Comparison of ENCODE assay signal across 10 cellular contexts in the genomic region with DNA sequence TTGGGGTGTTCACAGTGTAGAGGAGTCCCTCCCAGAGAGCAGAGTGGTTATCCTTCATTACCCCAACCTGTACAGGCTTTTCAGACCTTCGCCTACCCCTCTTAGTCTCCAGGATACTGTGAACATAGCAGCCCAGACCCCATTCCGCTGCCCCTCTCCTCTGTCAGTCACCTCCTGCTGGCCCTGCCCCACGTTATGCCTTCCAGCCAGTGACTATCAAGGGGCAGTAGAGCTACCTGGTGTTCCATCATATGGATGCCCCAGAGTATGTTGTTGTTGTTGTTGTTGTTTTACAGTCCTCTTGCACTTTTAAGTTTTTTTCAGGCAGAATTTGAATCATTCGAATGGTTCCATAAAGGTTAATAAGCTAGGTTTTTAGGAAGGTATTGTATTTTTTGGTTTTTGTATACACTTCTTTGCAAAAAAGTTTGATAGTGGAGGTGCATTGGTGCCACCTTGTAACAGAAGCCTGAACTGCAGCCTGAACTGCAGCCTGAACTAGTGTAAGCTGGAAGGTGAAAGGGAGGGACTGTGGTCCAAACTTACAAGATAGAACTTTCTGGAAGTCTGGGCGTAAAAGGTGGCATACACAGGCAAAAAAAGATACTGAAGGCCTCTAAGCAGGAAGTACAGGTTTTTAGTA.
DNase-seq lines count a peak whose midpoint lies in the region; ATAC-seq and TF ChIP-seq lines count a peak whose summit lies in the region.
"Had no signal": no experiment of that assay in that cellular context is flagged by ENCODE, and none has a peak within 500 bp of the region (broad histone marks: within the 10 kb centered on the region; RNA-seq: fewer than 3 reads in every experiment).

No MANE protein-coding gene starts in this region.

- H3K27ac Mint-ChIP-seq in T-helper 2 cell treated with Interferon-gamma antibody and Interleukin-4, amounts not matched to agents 5 μg/mL and 100 μg/mL, for 36 hours, result no peak overlapping the region

- no peaks in the 10 kb centered on the region for H3K9me3 Mint-ChIP-seq in T-helper 2 cell treated with Interferon-gamma antibody and Interleukin-4, amounts not matched to agents 5 μg/mL and 100 μg/mL, for 36 hours

- peak; percentile 52 for ATAC-seq in GM21786 (IDR thresholded peaks at IDR 0.05; ENCODE audit: unreplicated experiment)
- ATAC-seq in SK-N-SH treated with all-trans-retinoic acid at 6 μM for 48 hours, result peak; percentile 79

- no peaks in the 10 kb centered on the region for H3K27me3 Mint-ChIP-seq in T-helper 2 cell treated with Interferon-gamma antibody and Interleukin-4, amounts not matched to agents 5 μg/mL and 100 μg/mL, for 36 hours (ENCODE audit: low read depth)

- H3K9me3 ChIP-seq in prostate gland, result no peaks in the 10 kb centered on the region
- H3K9me3 ChIP-seq: SJCRH30, thoracic aorta had no signal

- H3K4me1 Mint-ChIP-seq in T-helper 2 cell treated with Interferon-gamma antibody and Interleukin-4, amounts not matched to agents 5 μg/mL and 100 μg/mL, for 36 hours (ENCODE audit: low read depth), result no peaks in the 10 kb centered on the region

- TF ChIP-seq CTCF in prostate gland (IDR thresholded peaks at IDR 0.05), result peak in 2 of 4 experiments; percentile 33 to 37

- no peaks in the 10 kb centered on the region for H3K36me3 ChIP-seq in prostate gland
- H3K36me3 ChIP-seq: SJCRH30, thoracic aorta had no signal

- H3K4me3 Mint-ChIP-seq in T-helper 2 cell treated with Interferon-gamma antibody and Interleukin-4, amounts not matched to agents 5 μg/mL and 100 μg/mL, for 36 hours, result no peak overlapping the region

- no peaks in the 10 kb centered on the region for H3K27me3 ChIP-seq in prostate gland (replicated peaks; ENCODE audit: insufficient read depth)
- H3K27me3 ChIP-seq: SJCRH30 had no signal

- H3K4me1 ChIP-seq in prostate gland (replicated peaks), result no peaks in the 10 kb centered on the region
- H3K4me1 ChIP-seq: SJCRH30 had no signal

- DNase-seq in D341Med (ENCODE audit: low spot score), result peak; percentile 20
- peak in 31 of 42 donors; percentile 1 to 60 (median 22) for DNase-seq in head of caudate nucleus
- DNase-seq in H4 (ENCODE audit: low spot score), result no peak
- DNase-seq in T-helper 2 cell treated with Interferon-gamma antibody and Interleukin-4, amounts not matched to agents 5 μg/mL and 100 μg/mL, for 36 hours (ENCODE audit: low spot score), result no peak
- no peak for DNase-seq in activated CD8-positive, alpha-beta memory T cell treated with anti-CD3 and anti-CD28 coated beads, Interleukin-2, amount 50 U/mL, for 4 hours
- DNase-seq in prostate gland (ENCODE audit: low spot score), result no peak

- no peak overlapping the region for H3K4me3 ChIP-seq in prostate gland
- H3K4me3 ChIP-seq: SJCRH30, thoracic aorta had no signal

- no peaks in the 10 kb centered on the region for H3K36me3 Mint-ChIP-seq in T-helper 2 cell treated with Interferon-gamma antibody and Interleukin-4, amounts not matched to agents 5 μg/mL and 100 μg/mL, for 36 hours (ENCODE audit: low read depth)

- TF ChIP-seq POLR2A in prostate gland (IDR thresholded peaks at IDR 0.05), result no peak

- H3K27ac ChIP-seq in prostate gland, result no peak overlapping the region
- H3K27ac ChIP-seq: SJCRH30, thoracic aorta had no signal

- intact Hi-C loops in head of caudate nucleus (cut with DNase I) (no loop called here), prostate gland (cut with DNase I) (no loop called here)

- WGBS in prostate gland, result 78% methylated on average over 5 of the region's 5 CpGs

TF ChIP-seq in SK-N-SH treated with all-trans-retinoic acid at 6 μM for 48 hours, 23 proteins besides CTCF, POLR2A, EP300 and RAD21 (continues in another document):
- TF ChIP-seq, protein P1, sequence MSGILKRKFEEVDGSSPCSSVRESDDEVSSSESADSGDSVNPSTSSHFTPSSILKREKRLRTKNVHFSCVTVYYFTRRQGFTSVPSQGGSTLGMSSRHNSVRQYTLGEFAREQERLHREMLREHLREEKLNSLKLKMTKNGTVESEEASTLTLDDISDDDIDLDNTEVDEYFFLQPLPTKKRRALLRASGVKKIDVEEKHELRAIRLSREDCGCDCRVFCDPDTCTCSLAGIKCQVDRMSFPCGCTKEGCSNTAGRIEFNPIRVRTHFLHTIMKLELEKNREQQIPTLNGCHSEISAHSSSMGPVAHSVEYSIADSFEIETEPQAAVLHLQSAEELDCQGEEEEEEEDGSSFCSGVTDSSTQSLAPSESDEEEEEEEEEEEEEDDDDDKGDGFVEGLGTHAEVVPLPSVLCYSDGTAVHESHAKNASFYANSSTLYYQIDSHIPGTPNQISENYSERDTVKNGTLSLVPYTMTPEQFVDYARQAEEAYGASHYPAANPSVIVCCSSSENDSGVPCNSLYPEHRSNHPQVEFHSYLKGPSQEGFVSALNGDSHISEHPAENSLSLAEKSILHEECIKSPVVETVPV (CRISPR knock-in tag; IDR thresholded peaks at IDR 0.05), result no peak
- TF ChIP-seq, protein P2, sequence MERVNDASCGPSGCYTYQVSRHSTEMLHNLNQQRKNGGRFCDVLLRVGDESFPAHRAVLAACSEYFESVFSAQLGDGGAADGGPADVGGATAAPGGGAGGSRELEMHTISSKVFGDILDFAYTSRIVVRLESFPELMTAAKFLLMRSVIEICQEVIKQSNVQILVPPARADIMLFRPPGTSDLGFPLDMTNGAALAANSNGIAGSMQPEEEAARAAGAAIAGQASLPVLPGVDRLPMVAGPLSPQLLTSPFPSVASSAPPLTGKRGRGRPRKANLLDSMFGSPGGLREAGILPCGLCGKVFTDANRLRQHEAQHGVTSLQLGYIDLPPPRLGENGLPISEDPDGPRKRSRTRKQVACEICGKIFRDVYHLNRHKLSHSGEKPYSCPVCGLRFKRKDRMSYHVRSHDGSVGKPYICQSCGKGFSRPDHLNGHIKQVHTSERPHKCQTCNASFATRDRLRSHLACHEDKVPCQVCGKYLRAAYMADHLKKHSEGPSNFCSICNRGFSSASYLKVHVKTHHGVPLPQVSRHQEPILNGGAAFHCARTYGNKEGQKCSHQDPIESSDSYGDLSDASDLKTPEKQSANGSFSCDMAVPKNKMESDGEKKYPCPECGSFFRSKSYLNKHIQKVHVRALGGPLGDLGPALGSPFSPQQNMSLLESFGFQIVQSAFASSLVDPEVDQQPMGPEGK (CRISPR knock-in tag; IDR thresholded peaks at IDR 0.05; ENCODE audit: borderline replicate concordance), result no peak
- TF ChIP-seq BACH2 (CRISPR knock-in tag; IDR thresholded peaks at IDR 0.05; ENCODE audit: borderline replicate concordance) (no peak), TOX (CRISPR knock-in tag; IDR thresholded peaks at IDR 0.05; ENCODE audit: borderline replicate concordance) (no peak), CSDC2 (CRISPR knock-in tag; IDR thresholded peaks at IDR 0.05) (no peak), ESRRG (CRISPR knock-in tag; IDR thresholded peaks at IDR 0.05) (no peak), ZNF8 (CRISPR knock-in tag; IDR thresholded peaks at IDR 0.05) (no peak), ZFP30 (CRISPR knock-in tag; IDR thresholded peaks at IDR 0.05) (no peak), ZNF70 (CRISPR knock-in tag; IDR thresholded peaks at IDR 0.05) (no peak), ZNF565 (CRISPR knock-in tag; conservative IDR thresholded peaks at IDR 0.05; ENCODE audit: low read depth) (no peak), OSR1 (CRISPR knock-in tag; IDR thresholded peaks at IDR 0.05) (no peak), ARNTL (CRISPR knock-in tag; IDR thresholded peaks at IDR 0.05; ENCODE audit: borderline replicate concordance, low read depth) (no peak), ISL1 (CRISPR knock-in tag; IDR thresholded peaks at IDR 0.05) (no peak), RARB (CRISPR knock-in tag; IDR thresholded peaks at IDR 0.05) (no peak), PPARA (CRISPR knock-in tag; IDR thresholded peaks at IDR 0.05; ENCODE audit: borderline replicate concordance) (no peak)
- TF ChIP-seq, protein P3, sequence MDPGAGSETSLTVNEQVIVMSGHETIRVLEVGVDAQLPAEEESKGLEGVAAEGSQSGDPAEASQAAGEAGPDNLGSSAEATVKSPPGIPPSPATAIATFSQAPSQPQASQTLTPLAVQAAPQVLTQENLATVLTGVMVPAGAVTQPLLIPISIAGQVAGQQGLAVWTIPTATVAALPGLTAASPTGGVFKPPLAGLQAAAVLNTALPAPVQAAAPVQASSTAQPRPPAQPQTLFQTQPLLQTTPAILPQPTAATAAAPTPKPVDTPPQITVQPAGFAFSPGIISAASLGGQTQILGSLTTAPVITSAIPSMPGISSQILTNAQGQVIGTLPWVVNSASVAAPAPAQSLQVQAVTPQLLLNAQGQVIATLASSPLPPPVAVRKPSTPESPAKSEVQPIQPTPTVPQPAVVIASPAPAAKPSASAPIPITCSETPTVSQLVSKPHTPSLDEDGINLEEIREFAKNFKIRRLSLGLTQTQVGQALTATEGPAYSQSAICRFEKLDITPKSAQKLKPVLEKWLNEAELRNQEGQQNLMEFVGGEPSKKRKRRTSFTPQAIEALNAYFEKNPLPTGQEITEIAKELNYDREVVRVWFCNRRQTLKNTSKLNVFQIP (CRISPR knock-in tag; IDR thresholded peaks at IDR 0.05; ENCODE audit: borderline replicate concordance, low read depth), result no peak
- TF ChIP-seq, protein P4, sequence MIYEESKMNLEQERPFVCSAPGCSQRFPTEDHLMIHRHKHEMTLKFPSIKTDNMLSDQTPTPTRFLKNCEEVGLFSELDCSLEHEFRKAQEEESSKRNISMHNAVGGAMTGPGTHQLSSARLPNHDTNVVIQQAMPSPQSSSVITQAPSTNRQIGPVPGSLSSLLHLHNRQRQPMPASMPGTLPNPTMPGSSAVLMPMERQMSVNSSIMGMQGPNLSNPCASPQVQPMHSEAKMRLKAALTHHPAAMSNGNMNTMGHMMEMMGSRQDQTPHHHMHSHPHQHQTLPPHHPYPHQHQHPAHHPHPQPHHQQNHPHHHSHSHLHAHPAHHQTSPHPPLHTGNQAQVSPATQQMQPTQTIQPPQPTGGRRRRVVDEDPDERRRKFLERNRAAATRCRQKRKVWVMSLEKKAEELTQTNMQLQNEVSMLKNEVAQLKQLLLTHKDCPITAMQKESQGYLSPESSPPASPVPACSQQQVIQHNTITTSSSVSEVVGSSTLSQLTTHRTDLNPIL (CRISPR knock-in tag; IDR thresholded peaks at IDR 0.05; ENCODE audit: low read depth), result no peak

Comparison
In these comparisons a context has a peak if more than half of its experiments do, and no peak if none do; other contexts are left out.
1. DNase-seq: peak in D341Med (single experiment) and head of caudate nucleus (31 of 42); none in H4 (single experiment), T-helper 2 cell treated with Interferon-gamma antibody and Interleukin-4, amounts not matched to agents 5 μg/mL and 100 μg/mL, for 36 hours (single experiment), activated CD8-positive, alpha-beta memory T cell treated with anti-CD3 and anti-CD28 coated beads, Interleukin-2, amount 50 U/mL, for 4 hours (single experiment) and prostate gland (single experiment).